Comparison of ENCODE assay signal across 8 cellular contexts in the genomic region with DNA sequence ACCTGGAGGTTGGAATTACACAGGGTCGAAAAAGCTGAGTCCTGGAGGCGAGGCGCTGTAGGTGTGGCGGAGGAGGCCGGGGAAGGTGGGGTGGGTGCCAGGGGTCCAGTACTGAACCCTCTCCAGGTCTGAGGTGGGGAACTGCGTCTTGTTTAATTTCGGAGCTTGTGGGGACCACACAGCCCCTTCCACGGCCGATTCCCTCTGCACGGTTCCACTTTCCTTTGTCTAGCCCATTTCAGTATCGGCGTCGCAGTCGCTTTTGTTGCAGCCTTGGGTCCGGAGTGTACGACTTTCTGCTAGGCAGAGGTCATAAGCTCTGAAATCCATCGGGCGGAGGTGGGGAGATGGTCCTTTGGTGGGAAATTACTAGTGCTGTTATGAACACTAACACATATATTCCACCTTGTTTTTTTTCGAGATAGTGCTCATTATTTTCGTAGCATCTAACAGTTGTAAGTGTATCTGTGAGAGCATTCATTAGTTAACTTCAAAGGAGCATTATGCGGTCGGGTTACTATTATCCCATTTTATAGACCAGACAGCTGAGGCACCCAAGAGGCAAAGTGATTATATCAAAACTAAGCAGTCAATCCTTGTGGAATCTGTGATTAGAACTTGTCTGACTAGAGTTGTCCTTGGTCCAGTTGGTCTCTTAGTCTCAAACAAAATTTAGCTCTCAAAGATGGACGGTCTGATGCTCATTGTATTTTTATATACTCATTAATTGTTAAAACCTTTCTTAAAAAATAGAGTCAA. TPM values are rescaled to one million over a fixed set of nuclear protein-coding genes. Genes with fewer than 3 reads are reported as not detected.
DNase-seq lines count a peak whose midpoint lies in the region; ATAC-seq and TF ChIP-seq lines count a peak whose summit lies in the region.

No MANE protein-coding gene starts in this region.

- H3K27ac ChIP-seq in brain microvascular endothelial cell (no peak overlapping the region), suprapubic skin (peak overlapping the region; percentile 86)

- no peak for TF ChIP-seq EP300 in suprapubic skin (IDR thresholded peaks at IDR 0.05)

- no peak for TF ChIP-seq POLR2A in suprapubic skin (IDR thresholded peaks at IDR 0.05)

- in situ Hi-C loops in brain microvascular endothelial cell (cut with HindIII; ENCODE audit: low pct_ligation_motif_present, low sequenced_read_pairs) = no loop called here

- 14% methylated on average over 20 of the region's 23 CpGs for WGBS in suprapubic skin

- intact Hi-C loops in left colon (cut with DNase I, micrococcal nuclease) = no loop called here

- no peak for TF ChIP-seq CTCF in brain microvascular endothelial cell (IDR thresholded peaks at IDR 0.05; ENCODE audit: low read depth, low read length, missing control alignments)
- no peak for TF ChIP-seq CTCF in suprapubic skin (IDR thresholded peaks at IDR 0.05)

- peaks cover 19% of the 10 kb centered on the region for H3K4me1 ChIP-seq in suprapubic skin

- H3K36me3 ChIP-seq in brain microvascular endothelial cell (replicated peaks) (no peaks in the 10 kb centered on the region), suprapubic skin (no peaks in the 10 kb centered on the region)

- H3K27me3 ChIP-seq in brain microvascular endothelial cell (replicated peaks) = no peaks in the 10 kb centered on the region
- no peaks in the 10 kb centered on the region for H3K27me3 ChIP-seq in suprapubic skin

- ATAC-seq in left colon (peak; percentile 22), GM19455 (IDR thresholded peaks at IDR 0.05; ENCODE audit: unreplicated experiment) (no peak)

- H3K9me3 ChIP-seq in suprapubic skin = no peaks in the 10 kb centered on the region

- H3K4me3 ChIP-seq in brain microvascular endothelial cell (ENCODE audit: low read depth, low read length) (peak overlapping the region; percentile 67), suprapubic skin (peak overlapping the region; percentile 71)

- DNase-seq in NCI-H748 (lab: John Stamatoyannopoulos, UW; ENCODE audit: unreplicated experiment) = peak; percentile 55
- DNase-seq in NCI-H748 treated with DMSO at 0.1 percent for 48 hours (lab: John Stamatoyannopoulos, UW) = no peak
- no peak for DNase-seq in brain microvascular endothelial cell
- peak in 1 of 2 donors; percentile 6 for DNase-seq in left colon
- no peak for DNase-seq in suprapubic skin (ENCODE audit: low spot score in 2 of 2)
- DNase-seq in GM19238 (ENCODE audit: insufficient read length, low spot score) = no peak
- no peak for DNase-seq in T1000 (lab: John Stamatoyannopoulos, UW)

RNA-seq across cellular contexts. Expression of gene RNF180, which starts 0.7 kb away (rescaled TPM):
- 1 to 10 TPM; 2.0 to 3.5 TPM for total RNA-seq in left colon
- total RNA-seq in suprapubic skin = 10 to 100 TPM; 11.3 to 20.9 (median 17.0) TPM
